ENCODE assay signal across 23 cellular contexts in genomic region chr22:23261900-23262450, GRCh38.
A peak's percentile ranks its signal among the peaks of the same experiment; 100 is the strongest.
DNase-seq lines count a peak whose midpoint lies in the region; ATAC-seq, FAIRE-seq and TF ChIP-seq lines count a peak whose summit lies in the region.
"Had no signal": no experiment of that assay in that cellular context is flagged by ENCODE, and none has a peak within 500 bp of the region (broad histone marks: within the 10 kb centered on the region; RNA-seq: fewer than 3 reads in every experiment).

No MANE protein-coding gene starts in this region.

- H3K9ac ChIP-seq in kidney (ENCODE audit: low read length in 2 of 2): no peak overlapping the region
- H3K9ac ChIP-seq: GM23248 had no signal

- H3K36me3 Mint-ChIP-seq in WTC11: peaks cover 25% of the 10 kb centered on the region

- DNase-seq in ELF-1 (ENCODE audit: low read depth, low spot score) (peak; percentile 47), WTC11 (ENCODE audit: low spot score) (no peak), kidney (no peak), upper lobe of left lung (no peak), brain microvascular endothelial cell (no peak), sigmoid colon (no peak)
- DNase-seq: CD4-positive, alpha-beta T cell; GM23248; HFFc6; KG1; MG63; NCI-H1105 treated with DMSO at 0.1 percent for 48 hours; NCI-H1694; NCI-H2029 treated with DMSO at 0.1 percent for 48 hours; NCI-H2227 treated with DMSO at 0.1 percent for 48 hours; NCI-H526 treated with DMSO at 0.1 percent for 48 hours; SJCRH30 had no signal

- H3K9me3 ChIP-seq in kidney (ENCODE audit: control insufficient read depth in 1 of 2, low read length in 2 of 2): no peaks in the 10 kb centered on the region
- no peaks in the 10 kb centered on the region for H3K9me3 ChIP-seq in upper lobe of left lung
- H3K9me3 ChIP-seq in sigmoid colon: no peaks in the 10 kb centered on the region
- H3K9me3 ChIP-seq: HAP-1, MG63, SJCRH30 had no signal

- intact Hi-C loops in kidney (cut with DNase I) (no loop called here), sigmoid colon (cut with DNase I) (no loop called here)

- H3K27me3 ChIP-seq in upper lobe of left lung (no peaks in the 10 kb centered on the region), brain microvascular endothelial cell (replicated peaks) (peaks cover 2% of the 10 kb centered on the region), sigmoid colon (no peaks in the 10 kb centered on the region)
- H3K27me3 ChIP-seq: MG63, SJCRH30 had no signal

- WGBS in upper lobe of left lung, 2 donors: 85% methylated on average over 10 of the region's 10 CpGs
- 86 to 91% methylated on average over 10 of the region's 10 CpGs for WGBS in sigmoid colon, 2 donors

- TF ChIP-seq EP300 in upper lobe of left lung (IDR thresholded peaks at IDR 0.05): no peak
- TF ChIP-seq EP300 in sigmoid colon (IDR thresholded peaks at IDR 0.05): no peak

- in situ Hi-C loops in brain microvascular endothelial cell (cut with HindIII; ENCODE audit: low pct_ligation_motif_present, low sequenced_read_pairs): no loop called here

- CTCF ChIA-PET in WTC11 (lab: Charles Lee): interaction anchor here (0.6 to 2.5 kb wide), 7 partner anchors 7 to 473 kb away, joined by 3 to 13 read pairs (median 8); no protein-coding TSS in a partner anchor

- no peak for FAIRE-seq in kidney (lab: Jason Lieb, UNC)
- FAIRE-seq: D721Med, GM18507, RCC 7860 had no signal

- H3K4me1 Mint-ChIP-seq in WTC11: peaks cover 26% of the 10 kb centered on the region

- H3K27ac ChIP-seq in kidney (ENCODE audit: low read depth in 2 of 2, low read length in 2 of 2) (peak overlapping the region; percentile 20 to 32), upper lobe of left lung (peak overlapping the region in 3 of 4 donors; percentile 11 to 46 (median 26)), brain microvascular endothelial cell (no peak overlapping the region), sigmoid colon (peak overlapping the region in 1 of 4 donors; percentile 22)
- H3K27ac ChIP-seq: GM23248, SJCRH30 had no signal

- H3K4me3 ChIP-seq in kidney (ENCODE audit: low read length in 2 of 2): no peak overlapping the region
- H3K4me3 ChIP-seq in upper lobe of left lung: no peak overlapping the region
- no peak overlapping the region for H3K4me3 ChIP-seq in brain microvascular endothelial cell (ENCODE audit: low read depth, low read length)
- no peak overlapping the region for H3K4me3 ChIP-seq in sigmoid colon
- H3K4me3 ChIP-seq: GM23248, HAP-1, MG63, SJCRH30 had no signal

- H3K36me3 ChIP-seq in kidney (ENCODE audit: control insufficient read depth in 1 of 2, insufficient read depth in 2 of 2, low read length in 2 of 2) (peaks cover 15 to 22% of the 10 kb centered on the region in 2 donors), upper lobe of left lung (peaks cover 0 to 66% (median 36%) of the 10 kb centered on the region in 4 donors), brain microvascular endothelial cell (replicated peaks) (peaks cover 62% of the 10 kb centered on the region), sigmoid colon (peaks cover 12 to 45% (median 22%) of the 10 kb centered on the region in 4 donors)
- H3K36me3 ChIP-seq: HAP-1, MG63 had no signal

- no peak for ATAC-seq in WTC11
- no peak for ATAC-seq in upper lobe of left lung (ENCODE audit: low FRiP score in 2 of 2)
- no peak for ATAC-seq in GM21786 (IDR thresholded peaks at IDR 0.05; ENCODE audit: unreplicated experiment)
- ATAC-seq: Right ventricle myocardium inferior had no signal

- H3K27me3 Mint-ChIP-seq in WTC11 (ENCODE audit: low read depth): no peaks in the 10 kb centered on the region
- H3K27me3 Mint-ChIP-seq: CD4-positive, alpha-beta T cell had no signal

- POLR2A ChIA-PET in WTC11 (lab: Charles Lee): no interaction called here

- TF ChIP-seq CTCF in WTC11 (IDR thresholded peaks at IDR 0.05) (no peak), kidney (IDR thresholded peaks at IDR 0.05; ENCODE audit: borderline replicate concordance, extremely low read depth, insufficient read depth) (no peak), upper lobe of left lung (IDR thresholded peaks at IDR 0.05) (no peak), brain microvascular endothelial cell (IDR thresholded peaks at IDR 0.05; ENCODE audit: low read depth, low read length, missing control alignments) (no peak), sigmoid colon (IDR thresholded peaks at IDR 0.05) (no peak)

- no peaks in the 10 kb centered on the region for H3K9me3 Mint-ChIP-seq in WTC11
- H3K9me3 Mint-ChIP-seq: CD4-positive, alpha-beta T cell; HFFc6 had no signal

- TF ChIP-seq POLR2A in upper lobe of left lung (IDR thresholded peaks at IDR 0.05) (no peak), sigmoid colon (IDR thresholded peaks at IDR 0.05) (no peak)

- H3K27ac Mint-ChIP-seq in WTC11: peak overlapping the region; percentile 70; the same call in 1 of the 2 replicates
- H3K27ac Mint-ChIP-seq: CD4-positive, alpha-beta T cell; HFFc6 had no signal

- H3K4me1 ChIP-seq in kidney (ENCODE audit: control insufficient read depth in 1 of 2, insufficient read depth in 1 of 2, low read depth in 1 of 2, low read length in 2 of 2) (peaks cover 34 to 47% of the 10 kb centered on the region in 2 donors), upper lobe of left lung (peaks cover 7 to 19% (median 9%) of the 10 kb centered on the region in 4 donors), sigmoid colon (peaks cover 0 to 13% (median 11%) of the 10 kb centered on the region in 4 donors)
- H3K4me1 ChIP-seq: HAP-1, SJCRH30 had no signal

- no peak overlapping the region for H3K4me3 Mint-ChIP-seq in WTC11
- H3K4me3 Mint-ChIP-seq: CD4-positive, alpha-beta T cell; HFFc6 had no signal

TF ChIP-seq in WTC11, 78 proteins besides CTCF, POLR2A, EP300 and RAD21:
- TF ChIP-seq JUN (CRISPR knock-in tag; IDR thresholded peaks at IDR 0.05): no peak
- TF ChIP-seq ZNF396 (CRISPR knock-in tag; IDR thresholded peaks at IDR 0.05; ENCODE audit: borderline replicate concordance): no peak
- TF ChIP-seq E2F1 (CRISPR knock-in tag; IDR thresholded peaks at IDR 0.05): no peak
- TF ChIP-seq CREM (CRISPR knock-in tag; IDR thresholded peaks at IDR 0.05): no peak
- no peak for TF ChIP-seq ATF3 (CRISPR knock-in tag; conservative IDR thresholded peaks at IDR 0.05)
- no peak for TF ChIP-seq NFATC4 (CRISPR knock-in tag; IDR thresholded peaks at IDR 0.05)
- TF ChIP-seq NFYB (CRISPR knock-in tag; conservative IDR thresholded peaks at IDR 0.05; ENCODE audit: low read depth): no peak
- TF ChIP-seq PRRX2 (CRISPR knock-in tag; IDR thresholded peaks at IDR 0.05): no peak
- no peak for TF ChIP-seq ELF4 (CRISPR knock-in tag; IDR thresholded peaks at IDR 0.05; ENCODE audit: low read depth)
- TF ChIP-seq GABPB1 (CRISPR knock-in tag; IDR thresholded peaks at IDR 0.05): no peak
- TF ChIP-seq TEAD4 (CRISPR knock-in tag; IDR thresholded peaks at IDR 0.05): no peak
- no peak for TF ChIP-seq HMGXB4 (CRISPR knock-in tag; IDR thresholded peaks at IDR 0.05)
- TF ChIP-seq, protein P1, sequence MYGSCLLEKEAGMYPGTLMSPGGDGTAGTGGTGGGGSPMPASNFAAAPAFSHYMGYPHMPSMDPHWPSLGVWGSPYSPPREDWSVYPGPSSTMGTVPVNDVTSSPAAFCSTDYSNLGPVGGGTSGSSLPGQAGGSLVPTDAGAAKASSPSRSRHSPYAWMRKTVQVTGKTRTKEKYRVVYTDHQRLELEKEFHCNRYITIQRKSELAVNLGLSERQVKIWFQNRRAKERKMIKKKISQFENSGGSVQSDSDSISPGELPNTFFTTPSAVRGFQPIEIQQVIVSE (CRISPR knock-in tag; IDR thresholded peaks at IDR 0.05; ENCODE audit: borderline replicate concordance): no peak
- TF ChIP-seq ZNF317 (CRISPR knock-in tag; IDR thresholded peaks at IDR 0.05; ENCODE audit: borderline replicate concordance, low read depth): no peak
- no peak for TF ChIP-seq ETV6 (CRISPR knock-in tag; IDR thresholded peaks at IDR 0.05)
- TF ChIP-seq, protein P2, sequence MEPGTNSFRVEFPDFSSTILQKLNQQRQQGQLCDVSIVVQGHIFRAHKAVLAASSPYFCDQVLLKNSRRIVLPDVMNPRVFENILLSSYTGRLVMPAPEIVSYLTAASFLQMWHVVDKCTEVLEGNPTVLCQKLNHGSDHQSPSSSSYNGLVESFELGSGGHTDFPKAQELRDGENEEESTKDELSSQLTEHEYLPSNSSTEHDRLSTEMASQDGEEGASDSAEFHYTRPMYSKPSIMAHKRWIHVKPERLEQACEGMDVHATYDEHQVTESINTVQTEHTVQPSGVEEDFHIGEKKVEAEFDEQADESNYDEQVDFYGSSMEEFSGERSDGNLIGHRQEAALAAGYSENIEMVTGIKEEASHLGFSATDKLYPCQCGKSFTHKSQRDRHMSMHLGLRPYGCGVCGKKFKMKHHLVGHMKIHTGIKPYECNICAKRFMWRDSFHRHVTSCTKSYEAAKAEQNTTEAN (CRISPR knock-in tag; IDR thresholded peaks at IDR 0.05): no peak
TF ChIP-seq in WTC11: peak in this region for 0.
